9 cellular contexts compared by ENCODE assay signal in the genomic region with DNA sequence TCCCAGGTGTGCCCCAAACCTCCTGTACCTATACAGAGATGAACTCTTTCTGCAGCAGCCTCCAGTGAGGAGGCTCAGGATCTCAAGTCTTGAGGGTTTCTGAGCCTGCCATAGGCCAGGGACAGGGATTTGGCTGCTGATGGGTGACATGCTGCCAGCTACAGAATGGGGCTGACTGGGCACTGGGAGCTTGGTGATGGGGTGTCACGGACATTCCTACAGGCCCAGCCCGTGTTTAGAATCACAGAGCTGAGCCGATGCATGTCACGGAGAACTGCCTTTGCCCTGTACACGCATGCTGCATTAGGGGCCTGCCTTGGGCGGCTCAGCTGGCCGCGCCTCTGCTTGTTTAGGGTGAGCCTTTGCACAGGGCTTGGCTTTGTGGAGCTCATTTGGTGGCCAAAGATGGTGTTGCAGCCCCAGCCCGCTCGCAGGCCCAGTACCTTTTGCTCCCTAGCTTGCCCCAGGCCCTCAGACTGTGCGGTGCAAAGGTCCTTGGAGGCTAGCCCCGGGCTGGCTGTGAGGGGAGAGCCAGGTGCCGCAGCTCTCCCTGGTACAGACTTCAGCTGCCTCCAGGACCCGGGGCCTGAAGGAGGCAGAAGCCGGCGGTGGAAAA.
DNase-seq lines count a peak whose midpoint lies in the region; ATAC-seq and TF ChIP-seq lines count a peak whose summit lies in the region.
"Had no signal": no experiment of that assay in that cellular context is flagged by ENCODE, and none has a peak within 500 bp of the region (broad histone marks: within the 10 kb centered on the region; RNA-seq: fewer than 3 reads in every experiment).

No MANE protein-coding gene starts in this region.

- H3K27me3 ChIP-seq in BLaER1 (peaks cover 65% of the 10 kb centered on the region), PC-3 (ENCODE audit: low read length) (no peaks in the 10 kb centered on the region), foreskin keratinocyte (peaks cover 5% of the 10 kb centered on the region)

- H3K27me3 Mint-ChIP-seq in osteocyte (ENCODE audit: unreplicated experiment), result no peaks in the 10 kb centered on the region

- H3K27ac Mint-ChIP-seq in osteocyte (ENCODE audit: unreplicated experiment), result peak overlapping the region; percentile 75

- DNase-seq in PC-3 (no peak), foreskin keratinocyte (no peak), osteocyte (ENCODE audit: extremely low spot score, unreplicated experiment) (no peak), MV-4-11 (lab: John Stamatoyannopoulos, UW) (no peak), AG08396 (ENCODE audit: low spot score) (no peak), NOMO-1 treated with DMSO at 0.1 percent for 48 hours (lab: John Stamatoyannopoulos, UW; ENCODE audit: unreplicated experiment) (no peak), NCI-H1092 (lab: John Stamatoyannopoulos, UW) (no peak)
- DNase-seq: effector CD8-positive, alpha-beta T cell had no signal

- peak overlapping the region; percentile 96 for H3K4me2 ChIP-seq in BLaER1
- H3K4me2 ChIP-seq in PC-3 (ENCODE audit: low read length), result no peak overlapping the region

- H2AFZ ChIP-seq in PC-3 (ENCODE audit: low read length), result no peak overlapping the region

- intact Hi-C loops in PC-3 (cut with micrococcal nuclease), result no loop called here

- peaks cover 49% of the 10 kb centered on the region for H3K4me1 Mint-ChIP-seq in osteocyte (ENCODE audit: unreplicated experiment)

- no peaks in the 10 kb centered on the region for H3K79me2 ChIP-seq in PC-3 (ENCODE audit: low read length)

- H4K20me1 ChIP-seq in BLaER1 (peaks cover 16% of the 10 kb centered on the region), PC-3 (ENCODE audit: low read length) (no peaks in the 10 kb centered on the region)

- ATAC-seq in PC-3 (peak; percentile 35; the same call in 1 of the 2 replicates), foreskin keratinocyte (peak; percentile 69)

- H3K9me3 ChIP-seq in BLaER1 (no peaks in the 10 kb centered on the region), PC-3 (ENCODE audit: low read length) (no peaks in the 10 kb centered on the region)

- no peaks in the 10 kb centered on the region for H3K9me2 ChIP-seq in PC-3 (replicated peaks; ENCODE audit: low read length)

- TF ChIP-seq CTCF in PC-3 (conservative IDR thresholded peaks at IDR 0.05; ENCODE audit: low read depth, low read length) (no peak), foreskin keratinocyte (conservative IDR thresholded peaks at IDR 0.05) (no peak), osteocyte (IDR thresholded peaks at IDR 0.05) (peak; percentile 16)

- peak overlapping the region; percentile 73 for H3K4me3 Mint-ChIP-seq in osteocyte (ENCODE audit: unreplicated experiment)

- H3K9me3 Mint-ChIP-seq in osteocyte (ENCODE audit: unreplicated experiment), result no peaks in the 10 kb centered on the region

- no peaks in the 10 kb centered on the region for H3F3A ChIP-seq in PC-3 (ENCODE audit: low read length, unreplicated experiment)

- no TSS peak for BruUV-seq in PC-3 (replicated peaks; lab: Mats Ljungman, UMichigan)

- POLR2A ChIA-PET in PC-3 (lab: Charles Lee; ENCODE audit: unreplicated experiment), result no interaction called here

- no peaks in the 10 kb centered on the region for H3K36me3 ChIP-seq in BLaER1
- H3K36me3 ChIP-seq in PC-3 (ENCODE audit: low read depth, low read length), result no peaks in the 10 kb centered on the region

- H3K4me3 ChIP-seq in BLaER1 (peak overlapping the region; percentile 74), PC-3 (ENCODE audit: low read length) (no peak overlapping the region)

- H3K4me1 ChIP-seq in BLaER1 (peaks cover 49% of the 10 kb centered on the region), PC-3 (ENCODE audit: insufficient read depth, low read length) (no peaks in the 10 kb centered on the region), foreskin keratinocyte (peaks cover 5% of the 10 kb centered on the region)

- H3K27ac ChIP-seq in BLaER1, result 0 out of 2 replicates have a peak overlapping the region, but pooled peaks have one; percentile 33
- H3K27ac ChIP-seq in PC-3 (ENCODE audit: low read length), result no peak overlapping the region
- H3K27ac ChIP-seq in foreskin keratinocyte, result no peak overlapping the region

- no peaks in the 10 kb centered on the region for H3K36me3 Mint-ChIP-seq in osteocyte (ENCODE audit: unreplicated experiment)

- H3K9ac ChIP-seq in BLaER1, result peak overlapping the region; percentile 63; the same call in 1 of the 2 replicates
- no peak overlapping the region for H3K9ac ChIP-seq in PC-3 (ENCODE audit: low read length)

- CTCF ChIA-PET in PC-3 (lab: Charles Lee), result interaction anchor here (0.9 kb wide), 1 partner anchor 21 kb away, joined by 5 read pairs; no protein-coding TSS in a partner anchor
